ENCODE assay signal across 8 cellular contexts in the genomic region with DNA sequence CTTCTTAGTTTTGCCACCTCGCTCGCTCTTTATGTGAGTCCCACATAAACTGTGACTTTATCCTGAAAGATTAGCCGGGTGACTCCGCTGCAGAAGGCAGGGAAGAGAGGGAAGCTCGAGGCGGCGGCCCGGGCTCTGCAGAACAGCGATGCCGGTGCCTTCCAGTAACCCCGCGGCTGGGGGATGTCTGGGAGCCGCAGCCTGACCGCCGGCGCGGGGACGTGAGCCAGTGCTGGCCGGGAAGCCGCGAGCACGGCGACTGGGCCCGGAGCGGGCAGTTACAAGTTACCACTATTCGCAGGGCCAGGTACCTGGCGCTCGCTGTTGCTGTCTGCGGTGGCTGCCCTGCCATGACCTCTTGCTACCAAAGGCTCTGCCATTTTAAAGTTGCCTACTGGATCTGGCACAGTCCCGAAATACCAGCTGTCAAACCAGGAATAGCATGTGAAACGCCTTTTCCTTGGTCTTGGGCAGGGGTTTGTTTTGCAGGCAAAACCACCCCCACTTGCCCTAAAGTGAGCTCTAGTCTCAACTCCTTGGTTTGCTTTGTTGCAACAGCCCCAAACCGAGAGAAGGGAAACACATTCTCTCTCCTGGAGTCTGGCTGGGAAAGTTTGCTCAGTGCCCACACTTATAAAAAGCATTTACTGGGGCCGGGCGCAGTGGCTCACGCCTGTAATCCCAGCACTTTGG.
DNase-seq lines count a peak whose midpoint lies in the region; ATAC-seq, FAIRE-seq and TF ChIP-seq lines count a peak whose summit lies in the region.

No MANE protein-coding gene starts in this region.

- peak overlapping the region; percentile 88; the same call in 1 of the 2 replicates for H3K9ac ChIP-seq in HepG2 (ENCODE audit: insufficient read depth, low read depth, low read length)

- H3K4me3 Mint-ChIP-seq in stimulated activated naive CD8-positive, alpha-beta T cell treated with anti-CD3 and anti-CD28 coated beads, Interleukin-15, amount 100 ng/mL, for 72 hours: peak overlapping the region; percentile 88 to 95

- 91% methylated on average over 35 of the region's 35 CpGs for WGBS in HepG2 (ENCODE audit: low lambda C conversion rate)

- POLR2A ChIA-PET in HepG2 (lab: Yijun Ruan, JAX): interaction anchor here (0.9 to 3.9 kb wide), 3 partner anchors 19 to 73 kb away, joined by 3 to 15 read pairs (median 4); no protein-coding TSS in a partner anchor

- TF ChIP-seq POLR2A in NB4 (IDR thresholded peaks at IDR 0.05; ENCODE audit: extremely low read depth, insufficient read length): no peak
- TF ChIP-seq POLR2A in HepG2 (IDR thresholded peaks at IDR 0.05; ENCODE audit: insufficient read depth in 1 of 2, low read depth in 2 of 2, low read length in 2 of 2): no peak

- intact Hi-C loops in HepG2 (cut with micrococcal nuclease; ENCODE audit: unreplicated experiment): loop anchor here (10.0 kb wide), 1 partner anchor 148 kb away; no protein-coding TSS in a partner anchor

- H3K27me3 ChIP-seq in HepG2 (ENCODE audit: control insufficient read depth in 1 of 2, insufficient read depth in 2 of 2, low read length in 2 of 2): no peaks in the 10 kb centered on the region; a peak in 1 of 5 replicates

- H3K27ac Mint-ChIP-seq in stimulated activated naive CD8-positive, alpha-beta T cell treated with anti-CD3 and anti-CD28 coated beads, Interleukin-15, amount 100 ng/mL, for 72 hours: peak overlapping the region; percentile 97 to 99

- no peaks in the 10 kb centered on the region for H3K9me3 ChIP-seq in HepG2 (ENCODE audit: low read length)

- TF ChIP-seq EP300 in HepG2 (IDR thresholded peaks at IDR 0.05; ENCODE audit: low read depth in 2 of 2, low read length in 2 of 2): no peak
- TF ChIP-seq EP300 in HepG2 (CRISPR knock-in tag; IDR thresholded peaks at IDR 0.05; ENCODE audit: borderline replicate concordance): no peak

- CTCF ChIA-PET in HepG2 (lab: Yijun Ruan, JAX; ENCODE audit: low intra/inter-chr PET ratio, low total read pairs): no interaction called here

- H3K4me2 ChIP-seq in HepG2 (ENCODE audit: low read depth, low read length): peak overlapping the region; percentile 73

- peak; percentile 66 for DNase-seq in Ammon's horn (ENCODE audit: low spot score)
- peak; percentile 16 for DNase-seq in NB4 (ENCODE audit: low read depth)
- peak; percentile 63 for DNase-seq in dermis blood vessel endothelial cell
- no peak for DNase-seq in HepG2 (ENCODE audit: low spot score)
- no peak for DNase-seq in stimulated activated naive CD8-positive, alpha-beta T cell treated with anti-CD3 and anti-CD28 coated beads, Interleukin-15, amount 100 ng/mL, for 72 hours
- no peak for DNase-seq in SK-N-DZ (ENCODE audit: low spot score)

- H3K4me1 ChIP-seq in HepG2 (ENCODE audit: insufficient read depth, low read length): peaks cover 68% of the 10 kb centered on the region

- peaks cover 24% of the 10 kb centered on the region for H3K79me2 ChIP-seq in HepG2 (ENCODE audit: insufficient read depth, low read length)

- no TSS peak for BruUV-seq in HepG2 (replicated peaks; lab: Mats Ljungman, UMichigan)

- H3K27ac ChIP-seq in HepG2 (ENCODE audit: extremely low read length, insufficient read depth, low read length): no peak overlapping the region

- H3K27me3 Mint-ChIP-seq in stimulated activated naive CD8-positive, alpha-beta T cell treated with anti-CD3 and anti-CD28 coated beads, Interleukin-15, amount 100 ng/mL, for 72 hours: no peaks in the 10 kb centered on the region

- in situ Hi-C loops in HepG2 (cut with HindIII; ENCODE audit: extremely low pct_ligation_motif_present, low pct_unique_long_range_greater_than_20kb): no loop called here

- H3K4me3 ChIP-seq in NB4 (ENCODE audit: low read depth, low read length) (no peak overlapping the region), HepG2 (replicated peaks in 1 of 3; ENCODE audit: insufficient read depth in 1 of 3, low read depth in 2 of 3, low read length in 3 of 3) (no peak overlapping the region)

- H3K36me3 ChIP-seq in HepG2 (replicated peaks in 1 of 2; ENCODE audit: control insufficient read depth in 1 of 2, insufficient read depth in 2 of 2, low read length in 2 of 2): peaks cover 11 to 21% of the 10 kb centered on the region in 2 experiments

- TF ChIP-seq CTCF in NB4 (IDR thresholded peaks at IDR 0.05; ENCODE audit: low read depth, low read length) (no peak), HepG2 (CRISPR knock-in tag; IDR thresholded peaks at IDR 0.05) (no peak)

- FAIRE-seq in HepG2 (lab: Jason Lieb, UNC): no peak

- H4K20me1 ChIP-seq in HepG2 (ENCODE audit: insufficient read depth, low read length): peaks cover 24% of the 10 kb centered on the region

- H2AFZ ChIP-seq in HepG2 (ENCODE audit: low read length): no peak overlapping the region

- no peaks in the 10 kb centered on the region for H3K9me3 Mint-ChIP-seq in stimulated activated naive CD8-positive, alpha-beta T cell treated with anti-CD3 and anti-CD28 coated beads, Interleukin-15, amount 100 ng/mL, for 72 hours

- ATAC-seq in HepG2 (no peak), GM18517 (IDR thresholded peaks at IDR 0.05; ENCODE audit: unreplicated experiment) (no peak), GM19023 (IDR thresholded peaks at IDR 0.05; ENCODE audit: unreplicated experiment) (no peak)
- ATAC-seq in stimulated activated naive CD8-positive, alpha-beta T cell treated with anti-CD3 and anti-CD28 coated beads, Interleukin-15, amount 100 ng/mL, for 72 hours: no peak

- no peak for TF ChIP-seq RAD21 in HepG2 (CRISPR knock-in tag; IDR thresholded peaks at IDR 0.05)

- peaks cover 63% of the 10 kb centered on the region for H3K4me1 Mint-ChIP-seq in stimulated activated naive CD8-positive, alpha-beta T cell treated with anti-CD3 and anti-CD28 coated beads, Interleukin-15, amount 100 ng/mL, for 72 hours

TF ChIP-seq in HepG2, 621 proteins besides CTCF, POLR2A, EP300 and RAD21 (continues in another document):
- TF ChIP-seq, protein P1, sequence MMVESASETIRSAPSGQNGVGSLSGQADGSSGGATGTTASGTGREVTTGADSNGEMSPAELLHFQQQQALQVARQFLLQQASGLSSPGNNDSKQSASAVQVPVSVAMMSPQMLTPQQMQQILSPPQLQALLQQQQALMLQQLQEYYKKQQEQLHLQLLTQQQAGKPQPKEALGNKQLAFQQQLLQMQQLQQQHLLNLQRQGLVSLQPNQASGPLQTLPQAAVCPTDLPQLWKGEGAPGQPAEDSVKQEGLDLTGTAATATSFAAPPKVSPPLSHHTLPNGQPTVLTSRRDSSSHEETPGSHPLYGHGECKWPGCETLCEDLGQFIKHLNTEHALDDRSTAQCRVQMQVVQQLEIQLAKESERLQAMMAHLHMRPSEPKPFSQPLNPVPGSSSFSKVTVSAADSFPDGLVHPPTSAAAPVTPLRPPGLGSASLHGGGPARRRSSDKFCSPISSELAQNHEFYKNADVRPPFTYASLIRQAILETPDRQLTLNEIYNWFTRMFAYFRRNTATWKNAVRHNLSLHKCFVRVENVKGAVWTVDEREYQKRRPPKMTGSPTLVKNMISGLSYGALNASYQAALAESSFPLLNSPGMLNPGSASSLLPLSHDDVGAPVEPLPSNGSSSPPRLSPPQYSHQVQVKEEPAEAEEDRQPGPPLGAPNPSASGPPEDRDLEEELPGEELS (CRISPR knock-in tag; IDR thresholded peaks at IDR 0.05): no peak
- TF ChIP-seq YEATS4 (CRISPR knock-in tag; IDR thresholded peaks at IDR 0.05; ENCODE audit: borderline replicate concordance) (0 out of 2 replicates have a peak, but pooled peaks have one; percentile 31), ZSCAN21 (CRISPR knock-in tag; IDR thresholded peaks at IDR 0.05; ENCODE audit: borderline replicate concordance) (peak; percentile 38; the same call in 1 of the 2 replicates), ZNF549 (CRISPR knock-in tag; IDR thresholded peaks at IDR 0.05) (no peak), PHF8 (CRISPR knock-in tag; IDR thresholded peaks at IDR 0.05) (0 out of 2 replicates have a peak, but pooled peaks have one; percentile 12), ZNF431 (CRISPR knock-in tag; IDR thresholded peaks at IDR 0.05; ENCODE audit: borderline replicate concordance, low read depth) (no peak), TEAD3 (CRISPR knock-in tag; optimal IDR thresholded peaks at IDR 0.05; ENCODE audit: borderline replicate concordance) (no peak), RXRA (CRISPR knock-in tag; IDR thresholded peaks at IDR 0.05) (peak; percentile 30; the same call in 1 of the 2 replicates), ZNF567 (CRISPR knock-in tag; IDR thresholded peaks at IDR 0.05; ENCODE audit: borderline replicate concordance) (0 out of 2 replicates have a peak, but pooled peaks have one; percentile 57), MED13 (CRISPR knock-in tag; IDR thresholded peaks at IDR 0.05) (0 out of 2 replicates have a peak, but pooled peaks have one; percentile 35)
- TF ChIP-seq, protein P2, sequence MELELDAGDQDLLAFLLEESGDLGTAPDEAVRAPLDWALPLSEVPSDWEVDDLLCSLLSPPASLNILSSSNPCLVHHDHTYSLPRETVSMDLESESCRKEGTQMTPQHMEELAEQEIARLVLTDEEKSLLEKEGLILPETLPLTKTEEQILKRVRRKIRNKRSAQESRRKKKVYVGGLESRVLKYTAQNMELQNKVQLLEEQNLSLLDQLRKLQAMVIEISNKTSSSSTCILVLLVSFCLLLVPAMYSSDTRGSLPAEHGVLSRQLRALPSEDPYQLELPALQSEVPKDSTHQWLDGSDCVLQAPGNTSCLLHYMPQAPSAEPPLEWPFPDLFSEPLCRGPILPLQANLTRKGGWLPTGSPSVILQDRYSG (CRISPR knock-in tag; IDR thresholded peaks at IDR 0.05): peak; percentile 76; the same call in 1 of the 2 replicates

Comparison
In these comparisons a context has a peak if more than half of its experiments do, and no peak if none do; other contexts are left out.
1. DNase-seq: peak in Ammon's horn (single experiment), NB4 (single experiment) and dermis blood vessel endothelial cell (single experiment); none in HepG2 (single experiment), stimulated activated naive CD8-positive, alpha-beta T cell treated with anti-CD3 and anti-CD28 coated beads, Interleukin-15, amount 100 ng/mL, for 72 hours (0 of 2) and SK-N-DZ (single experiment).